ENCODE assay signal across 29 cellular contexts in the genomic region with DNA sequence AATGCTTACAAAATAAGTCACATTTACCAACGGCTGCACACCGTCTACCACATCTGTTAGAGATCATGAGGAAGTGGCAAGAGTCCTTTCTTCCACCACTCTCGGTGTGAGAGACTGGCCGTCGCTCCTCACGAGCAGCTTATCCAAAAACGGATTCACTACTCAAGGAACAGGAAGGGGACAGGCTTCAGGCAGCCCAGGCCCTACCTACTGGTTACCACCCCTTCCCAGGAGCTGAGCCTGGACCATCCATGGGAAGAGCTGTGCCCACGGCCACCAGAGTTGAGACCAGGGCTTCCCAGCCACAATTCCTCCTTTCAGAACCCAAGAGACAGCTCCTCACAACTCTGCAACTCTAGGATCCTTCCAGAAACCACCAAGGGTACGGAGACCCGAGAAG. TPM values are rescaled to one million over a fixed set of nuclear protein-coding genes. Genes with fewer than 3 reads are reported as not detected.
"Had no signal": no experiment of that assay in that cellular context is flagged by ENCODE, and none has a peak within 500 bp of the region (broad histone marks: within the 10 kb centered on the region; RNA-seq: fewer than 3 reads in every experiment).

No MANE protein-coding gene starts in this region.

- H3K4me3 Mint-ChIP-seq: activated B cell treated with CpG ODN at 0.5 μM for 24 hours; activated CD4-positive, alpha-beta memory T cell treated with anti-CD3 and anti-CD28 coated beads, Interleukin-2, amount 10 ng/mL, durations not matched to agents 7 days and 5 days; activated naive CD4-positive, alpha-beta T cell treated with anti-CD3 and anti-CD28 coated beads, Interleukin-2, amount 50 U/mL, for 24 hours; activated T-cell treated with anti-CD3 and anti-CD28 coated beads, Interleukin-2, amount 50 U/mL, for 24 hours had no signal

- H3K27me3 ChIP-seq: body of pancreas had no signal

- H3K4me1 Mint-ChIP-seq: activated B cell treated with CpG ODN at 0.5 μM for 24 hours had no signal

- H3K27ac ChIP-seq: adrenal gland, body of pancreas, VCaP had no signal

- H3K9me3 ChIP-seq: adrenal gland, body of pancreas had no signal

- H3K27ac Mint-ChIP-seq: activated B cell treated with CpG ODN at 0.5 μM for 24 hours; activated CD4-positive, alpha-beta memory T cell treated with anti-CD3 and anti-CD28 coated beads, Interleukin-2, amount 10 ng/mL, durations not matched to agents 7 days and 5 days; activated naive CD4-positive, alpha-beta T cell treated with anti-CD3 and anti-CD28 coated beads, Interleukin-2, amount 50 U/mL, for 24 hours; activated T-cell treated with anti-CD3 and anti-CD28 coated beads, Interleukin-2, amount 50 U/mL, for 24 hours; activated T-helper 2 cell treated with anti-CD3 and anti-CD28 coated beads, Interferon-gamma antibody, Interleukin-2, Interleukin-4, amounts not matched to agents 10 μg/mL and 5 μg/mL and 100 μg/mL, durations not matched to agents 14 hours and 24 hours and 36 hours had no signal

- H3K4me1 ChIP-seq: adrenal gland, body of pancreas had no signal

- H3K4me3 ChIP-seq: adrenal gland, body of pancreas, K562 had no signal

- H3K36me3 ChIP-seq: adrenal gland had no signal

- H3K9me3 Mint-ChIP-seq: activated B cell treated with CpG ODN at 0.5 μM for 24 hours; activated CD4-positive, alpha-beta memory T cell treated with anti-CD3 and anti-CD28 coated beads, Interleukin-2, amount 10 ng/mL, durations not matched to agents 7 days and 5 days; activated naive CD4-positive, alpha-beta T cell treated with anti-CD3 and anti-CD28 coated beads, Interleukin-2, amount 50 U/mL, for 24 hours; activated T-cell treated with anti-CD3 and anti-CD28 coated beads, Interleukin-2, amount 50 U/mL, for 24 hours; activated T-helper 2 cell treated with anti-CD3 and anti-CD28 coated beads, Interferon-gamma antibody, Interleukin-2, Interleukin-4, amounts not matched to agents 10 μg/mL and 5 μg/mL and 100 μg/mL, durations not matched to agents 14 hours and 24 hours and 36 hours had no signal

- ATAC-seq: body of pancreas, K562 had no signal

- H3K36me3 Mint-ChIP-seq: activated naive CD4-positive, alpha-beta T cell treated with anti-CD3 and anti-CD28 coated beads, Interleukin-2, amount 50 U/mL, for 24 hours had no signal

- DNase-seq: activated B cell treated with CpG ODN at 0.5 μM for 24 hours; activated CD4-positive, alpha-beta memory T cell treated with anti-CD3 and anti-CD28 coated beads, Interleukin-2, amount 10 ng/mL, durations not matched to agents 7 days and 5 days; activated CD4-positive, alpha-beta T cell treated with anti-CD3 and anti-CD28 coated beads for 4 hours; activated CD4-positive, CD25-positive, alpha-beta regulatory T cell treated with anti-CD3 and anti-CD28 coated beads, Interleukin-2, amount 50 U/mL, for 72 hours; activated gamma-delta T cell; activated naive CD4-positive, alpha-beta T cell treated with Interleukin-2 at 50 U/mL for 16 hours; activated T-cell treated with anti-CD3 and anti-CD28 coated beads, Interleukin-2, amount 50 U/mL, for 24 hours; adrenal gland; body of pancreas; central memory CD4-positive, alpha-beta T cell; NCI-H1048; NCI-H1105 treated with DMSO at 0.1 percent for 48 hours; NCI-H1436; NCI-H1694 treated with DMSO at 0.1 percent for 48 hours; NCI-H2029; NCI-H345; NCI-H524 treated with DMSO at 0.1 percent for 48 hours; OCI-M1; Right ventricle myocardium superior; SW 1271; T-helper 1 cell; T-helper 2 cell; T-helper 9 cell had no signal

RNA-seq across cellular contexts. Expression of a gene that starts 37.0 kb away (rescaled TPM):
- total RNA-seq: activated B cell treated with CpG ODN at 0.5 μM for 24 hours; activated CD4-positive, alpha-beta memory T cell treated with anti-CD3 and anti-CD28 coated beads, Interleukin-2, amount 10 ng/mL, durations not matched to agents 7 days and 5 days; activated CD8-positive, alpha-beta memory T cell treated with anti-CD3 and anti-CD28 coated beads for 36 hours; activated T-helper 2 cell treated with anti-CD3 and anti-CD28 coated beads, Interferon-gamma antibody, Interleukin-2, Interleukin-4, amounts not matched to agents 10 μg/mL and 5 μg/mL and 100 μg/mL, durations not matched to agents 14 hours and 24 hours and 36 hours; bronchial epithelial cell; K562 had no signal
